Comparison of ENCODE assay signal across 8 cellular contexts in genomic region chr9:129726322-129727160, GRCh38. TPM values are rescaled to one million over a fixed set of nuclear protein-coding genes. Genes with fewer than 3 reads are reported as not detected.
DNase-seq lines count a peak whose midpoint lies in the region; TF ChIP-seq lines count a peak whose summit lies in the region.

No MANE protein-coding gene starts in this region.

- H3K27me3 Mint-ChIP-seq in activated naive CD4-positive, alpha-beta T cell treated with anti-CD3 and anti-CD28 coated beads for 36 hours (ENCODE audit: low read depth): no peaks in the 10 kb centered on the region

- peaks cover 2% of the 10 kb centered on the region for H3K4me1 Mint-ChIP-seq in activated naive CD4-positive, alpha-beta T cell treated with anti-CD3 and anti-CD28 coated beads for 36 hours (ENCODE audit: low read depth)

- peak; percentile 67 for TF ChIP-seq CTCF in Loucy (conservative IDR thresholded peaks at IDR 0.05; ENCODE audit: low read length)
- TF ChIP-seq CTCF in uterus (IDR thresholded peaks at IDR 0.05): peak; percentile 76 to 83 (median 78)

- no peaks in the 10 kb centered on the region for H3K27me3 ChIP-seq in Loucy (ENCODE audit: insufficient read depth, low read length, poor library complexity, severe bottlenecking)
- H3K27me3 ChIP-seq in uterus: no peaks in the 10 kb centered on the region

- DNase-seq in DMS153 treated with DMSO at 0.1 percent for 48 hours (lab: John Stamatoyannopoulos, UW; ENCODE audit: unreplicated experiment): peak; percentile 51
- DNase-seq in SK-N-DZ (ENCODE audit: low spot score): peak; percentile 82
- DNase-seq in activated naive CD4-positive, alpha-beta T cell treated with anti-CD3 and anti-CD28 coated beads for 36 hours: peak; percentile 76
- DNase-seq in glomerular visceral epithelial cell (ENCODE audit: extremely low spot score): peak; percentile 61
- DNase-seq in posterior cingulate gyrus: peak; percentile 21 to 96 (median 62)
- peak; percentile 54 to 77 for DNase-seq in uterus
- DNase-seq in NCI-H187 treated with DMSO at 0.1 percent for 48 hours (lab: John Stamatoyannopoulos, UW): no peak

- H3K9ac ChIP-seq in Loucy (ENCODE audit: low read depth, low read length, poor library complexity, severe bottlenecking): no peak overlapping the region

- H3K4me3 ChIP-seq in Loucy (ENCODE audit: low read length, poor library complexity, severe bottlenecking): no peak overlapping the region
- no peak overlapping the region for H3K4me3 ChIP-seq in uterus

- no peaks in the 10 kb centered on the region for H3K9me2 ChIP-seq in Loucy (replicated peaks; ENCODE audit: low read depth, low read length)

- no peak overlapping the region for H3K27ac Mint-ChIP-seq in activated naive CD4-positive, alpha-beta T cell treated with anti-CD3 and anti-CD28 coated beads for 36 hours

- intact Hi-C loops in activated naive CD4-positive, alpha-beta T cell treated with anti-CD3 and anti-CD28 coated beads for 36 hours (cut with micrococcal nuclease): loop anchor here (1.0 to 2.0 kb wide), 4 partner anchors 57 to 158 kb away; partner anchors contain the start of gene ASB6
- intact Hi-C loops in posterior cingulate gyrus (cut with DNase I): no loop called here
- intact Hi-C loops in uterus (cut with DNase I; ENCODE audit: low total_unique reads): loop anchor here (10.0 kb wide), 1 partner anchor 72 kb away; no protein-coding TSS in a partner anchor

- peak overlapping the region in 1 of 2 donors; percentile 34 for H3K27ac ChIP-seq in uterus

- no peak for TF ChIP-seq POLR2A in uterus (IDR thresholded peaks at IDR 0.05)

- H4K20me1 ChIP-seq in Loucy (ENCODE audit: insufficient read depth, low read length, poor library complexity, severe bottlenecking): no peaks in the 10 kb centered on the region

- H3K4me1 ChIP-seq in Loucy (ENCODE audit: insufficient read depth, low read length, poor library complexity, severe bottlenecking) (no peaks in the 10 kb centered on the region), uterus (no peaks in the 10 kb centered on the region)

- no peaks in the 10 kb centered on the region for H3K36me3 ChIP-seq in Loucy (ENCODE audit: insufficient read depth, low read length)
- H3K36me3 ChIP-seq in uterus: no peaks in the 10 kb centered on the region

- H3K36me3 Mint-ChIP-seq in activated naive CD4-positive, alpha-beta T cell treated with anti-CD3 and anti-CD28 coated beads for 36 hours (ENCODE audit: low read depth): no peaks in the 10 kb centered on the region

- no peaks in the 10 kb centered on the region for H3K79me2 ChIP-seq in Loucy (ENCODE audit: insufficient read depth, low read length)

- H3F3A ChIP-seq in Loucy (ENCODE audit: low read depth): no peaks in the 10 kb centered on the region

- H3K4me3 Mint-ChIP-seq in activated naive CD4-positive, alpha-beta T cell treated with anti-CD3 and anti-CD28 coated beads for 36 hours: peak overlapping the region; percentile 36

- CTCF ChIA-PET in activated naive CD4-positive, alpha-beta T cell treated with anti-CD3 and anti-CD28 coated beads for 36 hours (lab: Charles Lee): interaction anchor here (0.5 to 7.0 kb wide), 29 partner anchors 11 to 661 kb away, joined by 3 to 70 read pairs (median 4); partner anchors contain the start of genes ASB6, NTMT1 and PTGES

- no peak overlapping the region for H2AFZ ChIP-seq in Loucy (ENCODE audit: low read length)

- no peaks in the 10 kb centered on the region for H3K9me3 Mint-ChIP-seq in activated naive CD4-positive, alpha-beta T cell treated with anti-CD3 and anti-CD28 coated beads for 36 hours

- no peak overlapping the region for H3K4me2 ChIP-seq in Loucy (ENCODE audit: low read depth, low read length, poor library complexity, severe bottlenecking)

- no peaks in the 10 kb centered on the region for H3K9me3 ChIP-seq in Loucy (ENCODE audit: insufficient read depth, low read depth, low read length)
- H3K9me3 ChIP-seq in uterus: no peaks in the 10 kb centered on the region

RNA-seq across cellular contexts. Expression of gene PTGES, which starts 26.3 kb away (rescaled TPM):
- polyA plus RNA-seq in SK-N-DZ (2014; cell fraction: cytosol; rRNA removed): not detected in 2 replicates
- not detected in 2 replicates for polyA plus RNA-seq in SK-N-DZ (2014; cell fraction: nucleus; rRNA removed)
- total RNA-seq in activated naive CD4-positive, alpha-beta T cell treated with anti-CD3 and anti-CD28 coated beads for 36 hours: under 1 TPM; 0.31 to 0.44 TPM
- total RNA-seq in uterus: 1 to 10 TPM in 3 of 4 donors, not detected in 1; 1.3 to 7.5 (median 4.2) TPM
